ENCODE assay signal across 1 cellular context in genomic region chr16:48057085-48057484, GRCh38.
TF ChIP-seq lines count a peak whose summit lies in the region.

No MANE protein-coding gene starts in this region.

TF ChIP-seq in IMR-90, 13 proteins besides CTCF, POLR2A, EP300 and RAD21 (continued from another document):
- no peak for TF ChIP-seq FOS (IDR thresholded peaks at IDR 0.05; ENCODE audit: low read depth, low read length)
- no peak for TF ChIP-seq BHLHE40 (IDR thresholded peaks at IDR 0.05; ENCODE audit: low read depth, low read length)
- TF ChIP-seq MXI1 (IDR thresholded peaks at IDR 0.05; ENCODE audit: borderline replicate concordance, low read depth, low read length): no peak
- no peak for TF ChIP-seq NFE2L2 (IDR thresholded peaks at IDR 0.05; ENCODE audit: low read depth, low read length)
- no peak for TF ChIP-seq RCOR1 (IDR thresholded peaks at IDR 0.05; ENCODE audit: insufficient replicate concordance, low read length)
- TF ChIP-seq MAFK (IDR thresholded peaks at IDR 0.05; ENCODE audit: low read depth, low read length): no peak
- no peak for TF ChIP-seq CEBPB (IDR thresholded peaks at IDR 0.05; ENCODE audit: low read depth, low read length)
- TF ChIP-seq ELK1 (IDR thresholded peaks at IDR 0.05; ENCODE audit: borderline replicate concordance, low read depth, low read length): no peak
